10 cellular contexts compared by ENCODE assay signal in the genomic region with DNA sequence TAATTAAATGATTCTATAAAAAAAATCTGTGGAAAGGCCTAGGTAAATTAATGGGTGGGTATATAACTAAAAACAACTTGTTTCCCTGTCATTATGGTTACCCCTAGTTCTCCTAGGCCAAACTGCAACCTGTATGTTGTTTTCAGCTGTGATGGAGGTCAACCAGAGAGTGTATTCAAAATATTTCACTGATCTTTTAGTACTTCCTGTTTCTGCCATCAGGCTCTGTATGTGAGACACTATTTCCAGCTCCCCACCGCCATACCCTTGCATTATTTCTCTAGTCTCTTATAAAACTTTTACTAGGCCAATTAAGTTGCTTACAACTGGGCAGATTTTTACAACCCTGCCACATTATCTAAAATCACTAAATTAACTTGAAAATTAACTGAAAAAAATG.
DNase-seq lines count a peak whose midpoint lies in the region; ATAC-seq and TF ChIP-seq lines count a peak whose summit lies in the region.
"Had no signal": no experiment of that assay in that cellular context is flagged by ENCODE, and none has a peak within 500 bp of the region (broad histone marks: within the 10 kb centered on the region; RNA-seq: fewer than 3 reads in every experiment).

No MANE protein-coding gene starts in this region.

- H3K27me3 Mint-ChIP-seq in stimulated activated naive CD8-positive, alpha-beta T cell treated with anti-CD3 and anti-CD28 coated beads, Interleukin-15, amount 100 ng/mL, for 72 hours = no peaks in the 10 kb centered on the region
- H3K27me3 Mint-ChIP-seq: brain had no signal

- H3K9me2 ChIP-seq in DOHH2 (replicated peaks; ENCODE audit: control insufficient read depth, low read length) (no peaks in the 10 kb centered on the region), OCI-LY1 (ENCODE audit: low read depth, low read length) (no peaks in the 10 kb centered on the region)

- H3K9ac ChIP-seq in OCI-LY1 (ENCODE audit: low read length) = peak overlapping the region; percentile 56
- H3K9ac ChIP-seq: BLaER1 had no signal

- H3K79me2 ChIP-seq in DOHH2 (ENCODE audit: control insufficient read depth, low read length) = no peaks in the 10 kb centered on the region
- H3K79me2 ChIP-seq in OCI-LY1 (ENCODE audit: insufficient read depth, low read length) = no peaks in the 10 kb centered on the region

- H3F3A ChIP-seq in DOHH2 (ENCODE audit: control insufficient read depth, insufficient read depth) (peaks cover 5% of the 10 kb centered on the region; the same call in 1 of the 2 replicates), OCI-LY1 (ENCODE audit: insufficient read depth, low read length) (peaks cover 5% of the 10 kb centered on the region; the same call in 1 of the 2 replicates)

- H3K4me1 ChIP-seq in DOHH2 (ENCODE audit: control insufficient read depth, low read length) (peaks cover 28% of the 10 kb centered on the region), OCI-LY1 (ENCODE audit: insufficient read depth, low read length, severe bottlenecking) (peaks cover 37% of the 10 kb centered on the region)

- H3K4me3 ChIP-seq in DOHH2 (ENCODE audit: low read length) (peak overlapping the region; percentile 28), OCI-LY1 (ENCODE audit: low read depth, low read length, poor library complexity, severe bottlenecking) (peak overlapping the region; percentile 32)
- H3K4me3 ChIP-seq: BLaER1 had no signal

- no peak for TF ChIP-seq CTCF in DOHH2 (IDR thresholded peaks at IDR 0.05; ENCODE audit: low read depth, low read length, poor library complexity, severe bottlenecking)
- no peak for TF ChIP-seq CTCF in OCI-LY1 (IDR thresholded peaks at IDR 0.05; ENCODE audit: low read length)

- ATAC-seq in GM19397 (IDR thresholded peaks at IDR 0.05; ENCODE audit: unreplicated experiment) = peak; percentile 46
- ATAC-seq in HG02981 (IDR thresholded peaks at IDR 0.05; ENCODE audit: unreplicated experiment) = peak; percentile 71
- ATAC-seq in stimulated activated naive CD8-positive, alpha-beta T cell treated with anti-CD3 and anti-CD28 coated beads, Interleukin-15, amount 100 ng/mL, for 72 hours = no peak

- H3K9me3 ChIP-seq in DOHH2 (ENCODE audit: control insufficient read depth, insufficient read depth, low read length) (no peaks in the 10 kb centered on the region), OCI-LY1 (ENCODE audit: low read length) (no peaks in the 10 kb centered on the region)
- H3K9me3 ChIP-seq: BLaER1 had no signal

- H3K4me3 Mint-ChIP-seq in stimulated activated naive CD8-positive, alpha-beta T cell treated with anti-CD3 and anti-CD28 coated beads, Interleukin-15, amount 100 ng/mL, for 72 hours = no peak overlapping the region
- H3K4me3 Mint-ChIP-seq: brain had no signal

- peaks cover 30% of the 10 kb centered on the region for H3K4me1 Mint-ChIP-seq in stimulated activated naive CD8-positive, alpha-beta T cell treated with anti-CD3 and anti-CD28 coated beads, Interleukin-15, amount 100 ng/mL, for 72 hours
- H3K4me1 Mint-ChIP-seq: brain had no signal

- peak overlapping the region; percentile 77 for H3K27ac ChIP-seq in DOHH2 (ENCODE audit: low read depth, low read length)
- H3K27ac ChIP-seq in OCI-LY1 (ENCODE audit: low read depth, low read length, poor library complexity, severe bottlenecking) = peak overlapping the region; percentile 96
- H3K27ac ChIP-seq: BLaER1 had no signal

- H2AFZ ChIP-seq in OCI-LY1 (ENCODE audit: low read length) = no peak overlapping the region

- DNase-seq in stimulated activated naive CD8-positive, alpha-beta T cell treated with anti-CD3 and anti-CD28 coated beads, Interleukin-15, amount 100 ng/mL, for 72 hours = no peak
- DNase-seq in UCSD-AML1 (lab: John Stamatoyannopoulos, UW; ENCODE audit: unreplicated experiment) = no peak
- DNase-seq in activated naive CD4-positive, alpha-beta T cell treated with anti-CD3 and anti-CD28 coated beads, Interleukin-2, amount 50 U/mL, for 16 hours = no peak
- no peak for DNase-seq in activated CD4-positive, CD25-positive, alpha-beta regulatory T cell treated with anti-CD3 and anti-CD28 coated beads, Interleukin-2, amount 50 U/mL, for 72 hours

- no peaks in the 10 kb centered on the region for H3K27me3 ChIP-seq in DOHH2 (ENCODE audit: control insufficient read depth, low read length)
- no peaks in the 10 kb centered on the region for H3K27me3 ChIP-seq in OCI-LY1 (ENCODE audit: insufficient read depth, low read length)
- H3K27me3 ChIP-seq: BLaER1 had no signal

- H3K36me3 ChIP-seq in DOHH2 (ENCODE audit: control insufficient read depth, low read length) (peaks cover 10% of the 10 kb centered on the region), OCI-LY1 (ENCODE audit: insufficient read depth, low read length) (peaks cover 15% of the 10 kb centered on the region)

- no peak overlapping the region for H3K27ac Mint-ChIP-seq in stimulated activated naive CD8-positive, alpha-beta T cell treated with anti-CD3 and anti-CD28 coated beads, Interleukin-15, amount 100 ng/mL, for 72 hours
- H3K27ac Mint-ChIP-seq: brain had no signal

- H4K20me1 ChIP-seq in DOHH2 (ENCODE audit: control insufficient read depth, insufficient read depth, low read depth, low read length) = no peaks in the 10 kb centered on the region
- H4K20me1 ChIP-seq in OCI-LY1 (ENCODE audit: insufficient read depth, low read length) = no peaks in the 10 kb centered on the region
- H4K20me1 ChIP-seq: BLaER1 had no signal

- peak overlapping the region; percentile 66 for H3K4me2 ChIP-seq in DOHH2 (ENCODE audit: low read length)
- H3K4me2 ChIP-seq in OCI-LY1 (ENCODE audit: low read length) = peak overlapping the region; percentile 62
- H3K4me2 ChIP-seq: BLaER1 had no signal

- no peaks in the 10 kb centered on the region for H3K9me3 Mint-ChIP-seq in stimulated activated naive CD8-positive, alpha-beta T cell treated with anti-CD3 and anti-CD28 coated beads, Interleukin-15, amount 100 ng/mL, for 72 hours
- H3K9me3 Mint-ChIP-seq: brain had no signal
